In the genomic region with DNA sequence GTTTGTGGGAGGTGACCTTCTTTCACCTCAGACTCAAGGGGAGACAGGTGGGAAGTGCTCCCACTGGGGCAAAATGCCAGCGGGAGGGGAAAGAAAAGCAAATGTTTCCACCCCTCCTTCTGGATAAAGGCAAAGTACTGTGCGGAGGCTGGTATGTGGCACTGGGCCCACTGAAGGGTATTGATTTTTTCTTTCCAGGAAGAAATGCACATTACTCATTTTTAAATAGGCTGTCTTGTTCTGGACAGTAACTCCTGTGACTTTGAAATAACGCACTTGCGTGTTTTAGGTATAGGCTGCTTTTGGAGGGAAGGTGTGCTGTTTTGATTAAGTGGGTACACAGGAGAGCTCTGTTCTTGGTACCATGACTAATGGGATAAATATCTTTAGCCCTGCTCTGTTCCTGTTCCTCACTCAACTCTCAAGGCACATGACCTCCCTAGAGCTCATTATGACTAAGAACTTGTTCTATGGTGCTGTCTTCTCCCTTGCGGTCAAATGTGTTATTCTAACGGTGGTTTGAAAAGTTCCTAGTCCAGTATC, we compare ENCODE assay signal across 9 cellular contexts. TPM values are rescaled to one million over a fixed set of nuclear protein-coding genes. Genes with fewer than 3 reads are reported as not detected.
DNase-seq lines count a peak whose midpoint lies in the region; ATAC-seq and TF ChIP-seq lines count a peak whose summit lies in the region.
"Had no signal": no experiment of that assay in that cellular context is flagged by ENCODE, and none has a peak within 500 bp of the region (broad histone marks: within the 10 kb centered on the region; RNA-seq: fewer than 3 reads in every experiment).

No MANE protein-coding gene starts in this region.

- ATAC-seq in GM21786 (IDR thresholded peaks at IDR 0.05; ENCODE audit: unreplicated experiment) (peak; percentile 83), GM19395 (IDR thresholded peaks at IDR 0.05; ENCODE audit: unreplicated experiment) (no peak)

- no peaks in the 10 kb centered on the region for H3K27me3 Mint-ChIP-seq in chondrocyte (ENCODE audit: low read depth)

- TF ChIP-seq CTCF in chondrocyte (IDR thresholded peaks at IDR 0.05) = peak; percentile 30

- H3K4me1 Mint-ChIP-seq in chondrocyte (ENCODE audit: low read depth) = peaks cover 43% of the 10 kb centered on the region

- no peak overlapping the region for H3K4me3 ChIP-seq in skeletal muscle cell (ENCODE audit: low read depth, low read length)

- no peak overlapping the region for H3K4me3 Mint-ChIP-seq in chondrocyte (ENCODE audit: unreplicated experiment)

- no peaks in the 10 kb centered on the region for H3K9me3 Mint-ChIP-seq in chondrocyte (ENCODE audit: low read depth)

- peak overlapping the region; percentile 87 for H3K27ac Mint-ChIP-seq in chondrocyte (ENCODE audit: unreplicated experiment)

- no peaks in the 10 kb centered on the region for H3K36me3 Mint-ChIP-seq in chondrocyte (ENCODE audit: low read depth)

- DNase-seq in NCI-H2029 (lab: John Stamatoyannopoulos, UW) (peak; percentile 20), chondrocyte (ENCODE audit: low spot score) (no peak), skeletal muscle cell (ENCODE audit: low read depth) (peak; percentile 52), OCI-M1 (lab: John Stamatoyannopoulos, UW) (no peak), DMS79 (lab: John Stamatoyannopoulos, UW) (no peak)
- no peak for DNase-seq in activated T-cell treated with anti-CD3 and anti-CD28 coated beads, Interleukin-2, amount 50 U/mL, for 1 hour

RNA-seq across cellular contexts. Expression of gene MBTPS2, which starts 40.7 kb away (rescaled TPM):
- 21.0 to 30.4 TPM (median 21.9 TPM) in 3 replicates for total RNA-seq in chondrocyte

RNA-seq across cellular contexts. Expression of gene SMPX, which starts 40.8 kb away (rescaled TPM):
- total RNA-seq in chondrocyte = 0.57 to 1.5 TPM in 2 of 3 replicates, not detected in the other
- total RNA-seq: endothelial cell of umbilical vein had no signal

RNA-seq across cellular contexts. Expression of gene YY2, which starts 57.0 kb away (rescaled TPM):
- 3.6 to 4.9 TPM (median 4.7 TPM) in 3 replicates for total RNA-seq in chondrocyte

Comparison
In these comparisons a context has a peak if more than half of its experiments do, and no peak if none do; other contexts are left out.
1. DNase-seq: peak in NCI-H2029 (single experiment) and skeletal muscle cell (single experiment); none in chondrocyte (single experiment), activated T-cell treated with anti-CD3 and anti-CD28 coated beads, Interleukin-2, amount 50 U/mL, for 1 hour (single experiment), OCI-M1 (single experiment) and DMS79 (single experiment).